Comparison of ENCODE assay signal across 2 cellular contexts in the genomic region with DNA sequence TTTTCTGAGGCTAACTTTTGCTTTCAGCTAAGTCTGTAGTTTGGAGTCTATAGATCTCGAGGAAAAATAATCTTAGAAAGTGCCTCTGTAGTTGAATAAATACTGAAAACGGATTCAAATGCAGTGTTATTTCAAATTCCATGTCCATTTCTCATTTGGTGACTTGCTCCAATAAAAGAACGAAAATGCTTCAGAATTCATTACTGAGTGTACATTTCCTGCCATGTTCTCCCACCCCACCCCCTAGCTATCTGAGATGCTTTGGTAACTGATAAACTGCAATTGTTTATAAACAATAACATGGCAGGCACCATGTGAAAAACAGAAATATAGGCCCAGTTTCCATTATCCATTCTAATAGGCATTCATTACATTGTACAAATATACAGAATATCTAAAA.
TF ChIP-seq lines count a peak whose summit lies in the region.

No MANE protein-coding gene starts in this region.

TF ChIP-seq in SK-N-SH, 30 proteins besides CTCF, POLR2A, EP300 and RAD21 (continued from another document):
- TF ChIP-seq, protein P1, sequence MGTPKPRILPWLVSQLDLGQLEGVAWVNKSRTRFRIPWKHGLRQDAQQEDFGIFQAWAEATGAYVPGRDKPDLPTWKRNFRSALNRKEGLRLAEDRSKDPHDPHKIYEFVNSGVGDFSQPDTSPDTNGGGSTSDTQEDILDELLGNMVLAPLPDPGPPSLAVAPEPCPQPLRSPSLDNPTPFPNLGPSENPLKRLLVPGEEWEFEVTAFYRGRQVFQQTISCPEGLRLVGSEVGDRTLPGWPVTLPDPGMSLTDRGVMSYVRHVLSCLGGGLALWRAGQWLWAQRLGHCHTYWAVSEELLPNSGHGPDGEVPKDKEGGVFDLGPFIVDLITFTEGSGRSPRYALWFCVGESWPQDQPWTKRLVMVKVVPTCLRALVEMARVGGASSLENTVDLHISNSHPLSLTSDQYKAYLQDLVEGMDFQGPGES (IDR thresholded peaks at IDR 0.05; ENCODE audit: low read depth, low read length) = no peak
- TF ChIP-seq SMC3 (IDR thresholded peaks at IDR 0.05; ENCODE audit: low read depth, low read length) = no peak
- TF ChIP-seq MXI1 (IDR thresholded peaks at IDR 0.05; ENCODE audit: low read depth, low read length) = no peak
- no peak for TF ChIP-seq RCOR1 (IDR thresholded peaks at IDR 0.05; ENCODE audit: low read length)
- TF ChIP-seq FOSL2 (IDR thresholded peaks at IDR 0.05; ENCODE audit: borderline replicate concordance, low read depth) = no peak
- TF ChIP-seq, protein P2, sequence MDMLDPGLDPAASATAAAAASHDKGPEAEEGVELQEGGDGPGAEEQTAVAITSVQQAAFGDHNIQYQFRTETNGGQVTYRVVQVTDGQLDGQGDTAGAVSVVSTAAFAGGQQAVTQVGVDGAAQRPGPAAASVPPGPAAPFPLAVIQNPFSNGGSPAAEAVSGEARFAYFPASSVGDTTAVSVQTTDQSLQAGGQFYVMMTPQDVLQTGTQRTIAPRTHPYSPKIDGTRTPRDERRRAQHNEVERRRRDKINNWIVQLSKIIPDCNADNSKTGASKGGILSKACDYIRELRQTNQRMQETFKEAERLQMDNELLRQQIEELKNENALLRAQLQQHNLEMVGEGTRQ (IDR thresholded peaks at IDR 0.05; ENCODE audit: borderline replicate concordance, low read depth, low read length) = no peak
- no peak for TF ChIP-seq GATA2 (CRISPR knock-in tag; IDR thresholded peaks at IDR 0.05)
- TF ChIP-seq, protein P3, sequence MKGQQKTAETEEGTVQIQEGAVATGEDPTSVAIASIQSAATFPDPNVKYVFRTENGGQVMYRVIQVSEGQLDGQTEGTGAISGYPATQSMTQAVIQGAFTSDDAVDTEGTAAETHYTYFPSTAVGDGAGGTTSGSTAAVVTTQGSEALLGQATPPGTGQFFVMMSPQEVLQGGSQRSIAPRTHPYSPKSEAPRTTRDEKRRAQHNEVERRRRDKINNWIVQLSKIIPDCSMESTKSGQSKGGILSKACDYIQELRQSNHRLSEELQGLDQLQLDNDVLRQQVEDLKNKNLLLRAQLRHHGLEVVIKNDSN (IDR thresholded peaks at IDR 0.05; ENCODE audit: borderline replicate concordance, low read depth) = no peak
TF ChIP-seq in SK-N-SH: peak in this region for 0.

TF ChIP-seq in SK-N-SH treated with all-trans-retinoic acid at 6 μM for 48 hours, 23 proteins besides CTCF, POLR2A, EP300 and RAD21 (continued from another document):
- TF ChIP-seq TOX (CRISPR knock-in tag; IDR thresholded peaks at IDR 0.05; ENCODE audit: borderline replicate concordance) (no peak), ARNTL (CRISPR knock-in tag; IDR thresholded peaks at IDR 0.05; ENCODE audit: borderline replicate concordance, low read depth) (no peak), ZFP3 (CRISPR knock-in tag; IDR thresholded peaks at IDR 0.05) (no peak)
